Comparison of ENCODE assay signal across 10 cellular contexts in genomic region chr13:111210488-111210887, GRCh38.
DNase-seq lines count a peak whose midpoint lies in the region; ATAC-seq and TF ChIP-seq lines count a peak whose summit lies in the region.
"Had no signal": no experiment of that assay in that cellular context is flagged by ENCODE, and none has a peak within 500 bp of the region (broad histone marks: within the 10 kb centered on the region; RNA-seq: fewer than 3 reads in every experiment).

No MANE protein-coding gene starts in this region.

- H3K4me1 Mint-ChIP-seq in activated CD4-positive, alpha-beta T cell treated with anti-CD3 and anti-CD28 coated beads, Interleukin-2, amount 10 ng/mL, durations not matched to agents 24 days and 14 days, result peaks cover 6% of the 10 kb centered on the region

- ATAC-seq in left ventricle myocardium superior (peak; percentile 77), HG02678 (IDR thresholded peaks at IDR 0.05; ENCODE audit: unreplicated experiment) (no peak)

- H3K27me3 Mint-ChIP-seq in activated CD4-positive, alpha-beta T cell treated with anti-CD3 and anti-CD28 coated beads, Interleukin-2, amount 10 ng/mL, durations not matched to agents 24 days and 14 days, result no peaks in the 10 kb centered on the region

- H3F3A ChIP-seq in GM23248 (ENCODE audit: insufficient read depth), result peaks cover 20% of the 10 kb centered on the region

- H3K27ac ChIP-seq in GM23248, result peak overlapping the region; percentile 73
- no peak overlapping the region for H3K27ac ChIP-seq in colonic mucosa

- no peaks in the 10 kb centered on the region for H3K36me3 ChIP-seq in GM23248 (ENCODE audit: low read depth)
- no peaks in the 10 kb centered on the region for H3K36me3 ChIP-seq in colonic mucosa
- H3K36me3 ChIP-seq: adrenal gland had no signal

- peaks cover 96% of the 10 kb centered on the region for H3K79me2 ChIP-seq in GM23248 (ENCODE audit: insufficient read depth)

- 12 to 13% methylated on average over 9 of the region's 9 CpGs for WGBS in GM23248 (ENCODE audit: low coverage in 1 of 2, low lambda C conversion rate in 2 of 2, missing lambda C conversion rate in 2 of 2), 2 experiments

- H3K9me3 Mint-ChIP-seq in activated CD4-positive, alpha-beta T cell treated with anti-CD3 and anti-CD28 coated beads, Interleukin-2, amount 10 ng/mL, durations not matched to agents 24 days and 14 days, result no peaks in the 10 kb centered on the region

- no peak overlapping the region for H3K4me3 Mint-ChIP-seq in activated CD4-positive, alpha-beta T cell treated with anti-CD3 and anti-CD28 coated beads, Interleukin-2, amount 10 ng/mL, durations not matched to agents 24 days and 14 days

- H3K9ac ChIP-seq in GM23248, result peak overlapping the region; percentile 70
- H3K9ac ChIP-seq in colonic mucosa (ENCODE audit: low read depth in 2 of 2, low read length in 2 of 2), result no peak overlapping the region

- no peak for TF ChIP-seq CTCF in colonic mucosa (IDR thresholded peaks at IDR 0.05)

- no peaks in the 10 kb centered on the region for H3K9me3 ChIP-seq in GM23248 (ENCODE audit: low read depth)
- no peaks in the 10 kb centered on the region for H3K9me3 ChIP-seq in colonic mucosa
- H3K9me3 ChIP-seq: adrenal gland had no signal

- DNase-seq in GM23248 (peak; percentile 83), amniotic epithelial cell (ENCODE audit: low read depth) (peak; percentile 70), left ventricle myocardium superior (peak; percentile 74), skeletal muscle cell (ENCODE audit: low read depth) (peak; percentile 83), colonic mucosa (no peak), COR-L47 (lab: John Stamatoyannopoulos, UW) (no peak)
- no peak for DNase-seq in activated CD4-positive, alpha-beta T cell treated with anti-CD3 and anti-CD28 coated beads, Interleukin-2, amount 10 ng/mL, durations not matched to agents 24 days and 14 days
- DNase-seq: NCI-H774 had no signal

- no peaks in the 10 kb centered on the region for H4K20me1 ChIP-seq in GM23248 (ENCODE audit: insufficient read depth)

- H3K4me3 ChIP-seq in GM23248 (peak overlapping the region; percentile 67), skeletal muscle cell (ENCODE audit: low read depth, low read length) (peak overlapping the region; percentile 30), colonic mucosa (no peak overlapping the region)
- H3K4me3 ChIP-seq: adrenal gland had no signal

- in situ Hi-C loops in GM23248 (cut with MboI), result loop anchor here (25.0 kb wide), 1 partner anchor 273 kb away; no protein-coding TSS in a partner anchor

- H3K27me3 ChIP-seq in GM23248 (replicated peaks; ENCODE audit: insufficient read depth) (no peaks in the 10 kb centered on the region), colonic mucosa (no peaks in the 10 kb centered on the region)
- H3K27me3 ChIP-seq: adrenal gland had no signal

- intact Hi-C loops in left ventricle myocardium superior (cut with micrococcal nuclease) (loop anchor here (10.0 kb wide), 2 partner anchors 56 to 146 kb away; no protein-coding TSS in a partner anchor), colonic mucosa (cut with DNase I) (loop anchor here (10.0 kb wide), 1 partner anchor 56 kb away; no protein-coding TSS in a partner anchor)
- intact Hi-C loops in activated CD4-positive, alpha-beta T cell treated with anti-CD3 and anti-CD28 coated beads, Interleukin-2, amount 10 ng/mL, durations not matched to agents 24 days and 14 days (cut with micrococcal nuclease), result no loop called here

- H3K27ac Mint-ChIP-seq in activated CD4-positive, alpha-beta T cell treated with anti-CD3 and anti-CD28 coated beads, Interleukin-2, amount 10 ng/mL, durations not matched to agents 24 days and 14 days, result no peak overlapping the region

- H2AFZ ChIP-seq in GM23248, result peak overlapping the region; percentile 52

- no peaks in the 10 kb centered on the region for H3K9me2 ChIP-seq in GM23248 (ENCODE audit: insufficient read depth)

- peaks cover 17% of the 10 kb centered on the region for H3K36me3 Mint-ChIP-seq in activated CD4-positive, alpha-beta T cell treated with anti-CD3 and anti-CD28 coated beads, Interleukin-2, amount 10 ng/mL, durations not matched to agents 24 days and 14 days (ENCODE audit: low read depth)

- H3K4me1 ChIP-seq in GM23248 (ENCODE audit: insufficient read depth) (peaks cover 32% of the 10 kb centered on the region), colonic mucosa (no peaks in the 10 kb centered on the region)

- peak overlapping the region; percentile 90 for H3K4me2 ChIP-seq in GM23248 (ENCODE audit: unreplicated experiment)

Comparison
In these comparisons a context has a peak if more than half of its experiments do, and no peak if none do; other contexts are left out.
1. DNase-seq: peak in GM23248 (single experiment), amniotic epithelial cell (single experiment), left ventricle myocardium superior (single experiment) and skeletal muscle cell (single experiment); none in colonic mucosa (single experiment), activated CD4-positive, alpha-beta T cell treated with anti-CD3 and anti-CD28 coated beads, Interleukin-2, amount 10 ng/mL, durations not matched to agents 24 days and 14 days (single experiment) and COR-L47 (single experiment).